Comparison of ENCODE assay signal across 9 cellular contexts in the genomic region with DNA sequence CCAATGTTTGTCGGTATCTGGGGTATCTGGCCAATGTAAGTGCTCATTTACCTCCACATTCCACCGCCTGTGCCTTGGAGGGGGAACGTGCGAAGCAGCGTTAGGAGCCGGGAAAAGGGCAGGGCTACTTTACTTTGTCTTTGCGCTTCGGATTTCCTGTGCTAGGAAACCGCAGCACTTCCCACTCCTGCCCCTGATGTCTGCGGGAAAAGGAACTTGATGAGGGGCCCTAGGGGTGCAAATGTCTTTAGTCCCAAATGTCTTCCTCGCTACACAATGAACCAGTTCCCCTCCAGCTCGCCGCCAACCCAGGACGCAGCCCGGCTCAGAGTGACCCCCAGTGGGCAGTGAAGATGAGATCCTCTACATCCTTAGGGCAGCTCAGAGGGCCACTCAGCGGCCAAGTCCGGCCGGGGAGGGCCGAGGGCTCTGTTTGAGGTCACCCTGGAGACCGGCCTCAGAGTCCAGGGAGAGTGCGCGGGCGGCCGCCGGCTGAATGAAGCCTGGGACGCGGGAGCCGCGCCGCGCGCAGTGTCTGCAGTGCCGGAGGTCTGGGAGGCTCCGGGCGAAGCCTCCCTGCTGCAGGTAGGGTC. TPM values are rescaled to one million over a fixed set of nuclear protein-coding genes. Genes with fewer than 3 reads are reported as not detected.
DNase-seq lines count a peak whose midpoint lies in the region; ATAC-seq and TF ChIP-seq lines count a peak whose summit lies in the region.
"Had no signal": no experiment of that assay in that cellular context is flagged by ENCODE, and none has a peak within 500 bp of the region (broad histone marks: within the 10 kb centered on the region; RNA-seq: fewer than 3 reads in every experiment).

A gene with protein sequence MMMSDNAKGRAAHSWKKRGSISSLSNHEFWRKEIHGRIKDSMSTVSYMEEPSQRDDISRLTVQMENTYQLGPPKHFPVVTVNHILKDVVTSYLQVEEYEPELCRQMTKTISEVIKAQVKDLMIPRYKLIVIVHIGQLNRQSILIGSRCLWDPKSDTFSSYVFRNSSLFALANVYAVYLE (plus strand): TSS at position 460 of the 593 bp plus-strand sequence. CDS start 2,200 bp downstream, outside the sequence.

- intact Hi-C loops in PC-9 (cut with micrococcal nuclease; ENCODE audit: unreplicated experiment): no loop called here

- BruUV-seq in PC-9 (replicated peaks; lab: Mats Ljungman, UMichigan): no TSS peak

- CTCF ChIA-PET in PC-9 (lab: Charles Lee): no interaction called here

- H3K9me3 ChIP-seq in skeletal muscle tissue (ENCODE audit: control insufficient read depth in 3 of 3, low read length in 3 of 3) (no peaks in the 10 kb centered on the region), PC-9 (ENCODE audit: insufficient read depth, low read depth) (no peaks in the 10 kb centered on the region)

- DNase-seq in G401 (ENCODE audit: low spot score): peak; percentile 16
- DNase-seq in KG1 (lab: John Stamatoyannopoulos, UW): peak; percentile 78
- no peak for DNase-seq in central memory CD8-positive, alpha-beta T cell (ENCODE audit: low spot score in 2 of 2)
- DNase-seq in iris pigment epithelial cell (ENCODE audit: low read depth): peak; percentile 58
- DNase-seq in PC-9: no peak
- no peak for DNase-seq in dedifferentiated amniotic fluid mesenchymal stem cell (ENCODE audit: extremely low spot score)

- no peaks in the 10 kb centered on the region for H3K9me2 ChIP-seq in PC-9 (ENCODE audit: insufficient read depth)

- H3K79me2 ChIP-seq in PC-9 (ENCODE audit: low read depth): no peaks in the 10 kb centered on the region

- peaks cover 3% of the 10 kb centered on the region for H3K36me3 Mint-ChIP-seq in central memory CD8-positive, alpha-beta T cell (ENCODE audit: insufficient read depth)

- H4K20me1 ChIP-seq in PC-9 (ENCODE audit: insufficient read depth): no peaks in the 10 kb centered on the region

- ATAC-seq in central memory CD8-positive, alpha-beta T cell (replicated peaks; ENCODE audit: extremely low read depth, poor library complexity, severe bottlenecking): no peak
- no peak for ATAC-seq in GM21390 (IDR thresholded peaks at IDR 0.05; ENCODE audit: unreplicated experiment)

- POLR2A ChIA-PET in PC-9 (lab: Charles Lee; ENCODE audit: unreplicated experiment): no interaction called here

- peak within 1 kb of the TSS; percentile 58 to 73 (median 67) for H3K4me3 ChIP-seq in skeletal muscle tissue (ENCODE audit: low read length in 3 of 3)
- no peak within 1 kb of the TSS for H3K4me3 ChIP-seq in PC-9

- H3K9me3 Mint-ChIP-seq in central memory CD8-positive, alpha-beta T cell: no peaks in the 10 kb centered on the region

- peak within 1 kb of the TSS; percentile 40 to 65 (median 62) for H3K9ac ChIP-seq in skeletal muscle tissue (ENCODE audit: low read depth in 1 of 3, low read length in 3 of 3)

- peaks cover 6% of the 10 kb centered on the region for H3K4me1 Mint-ChIP-seq in central memory CD8-positive, alpha-beta T cell

- H3K27me3 ChIP-seq in skeletal muscle tissue (ENCODE audit: control insufficient read depth in 3 of 3, insufficient read depth in 3 of 3, low read length in 3 of 3) (peaks cover 5 to 7% (median 7%) of the 10 kb centered on the region in 3 donors), PC-9 (ENCODE audit: insufficient read depth, low read depth) (no peaks in the 10 kb centered on the region)

- H3K27ac Mint-ChIP-seq in central memory CD8-positive, alpha-beta T cell (ENCODE audit: low read depth): no peak within 1 kb of the TSS

- no peak for TF ChIP-seq CTCF in PC-9 (conservative IDR thresholded peaks at IDR 0.05)

- H3K4me2 ChIP-seq in PC-9: no peak within 1 kb of the TSS

- no peaks in the 10 kb centered on the region for H3F3A ChIP-seq in PC-9 (ENCODE audit: insufficient read depth, low read depth)

- H3K27me3 Mint-ChIP-seq in central memory CD8-positive, alpha-beta T cell: peaks cover 91% of the 10 kb centered on the region

- H3K4me1 ChIP-seq in skeletal muscle tissue (ENCODE audit: control insufficient read depth in 3 of 3, insufficient read depth in 3 of 3, low read length in 3 of 3): peaks cover 0 to 15% (median 10%) of the 10 kb centered on the region in 3 donors
- no peaks in the 10 kb centered on the region for H3K4me1 ChIP-seq in PC-9 (replicated peaks; ENCODE audit: insufficient read depth)

- H3K36me3 ChIP-seq in skeletal muscle tissue (ENCODE audit: control insufficient read depth in 3 of 3, insufficient read depth in 3 of 3, low read length in 3 of 3) (no peaks in the 10 kb centered on the region), PC-9 (ENCODE audit: low read depth) (no peaks in the 10 kb centered on the region)

- in situ Hi-C loops in G401 (cut with HindIII; ENCODE audit: low sequenced_read_pairs): no loop called here

- H3K4me3 Mint-ChIP-seq in central memory CD8-positive, alpha-beta T cell: peak within 1 kb of the TSS; percentile 2

- no peak within 1 kb of the TSS; the same call in 1 of the 2 replicates for H2AFZ ChIP-seq in PC-9

- peak within 1 kb of the TSS; percentile 55 for H3K27ac ChIP-seq in skeletal muscle tissue (ENCODE audit: low read depth, low read length)
- no peak within 1 kb of the TSS for H3K27ac ChIP-seq in PC-9

RNA-seq across cellular contexts. Expression of the gene that starts here (rescaled TPM):
- total RNA-seq in G401 (2014; rRNA removed; shearing (Covaris generic)): not detected in 2 replicates
- total RNA-seq in skeletal muscle tissue (0.52 TPM), PC-9 (2021) (not detected in 2 replicates)
- total RNA-seq: HT1080 had no signal

Comparison
In these comparisons a context has a peak if more than half of its experiments do, and no peak if none do; other contexts are left out.
1. Peak in DNase-seq in G401; RNA of the gene not detected or under 1 TPM.
2. DNase-seq: peak in KG1 (single experiment) and iris pigment epithelial cell (single experiment); none in central memory CD8-positive, alpha-beta T cell (0 of 2), PC-9 (0 of 2) and dedifferentiated amniotic fluid mesenchymal stem cell (single experiment).